ENCODE assay signal across 1 cellular context in the genomic region with DNA sequence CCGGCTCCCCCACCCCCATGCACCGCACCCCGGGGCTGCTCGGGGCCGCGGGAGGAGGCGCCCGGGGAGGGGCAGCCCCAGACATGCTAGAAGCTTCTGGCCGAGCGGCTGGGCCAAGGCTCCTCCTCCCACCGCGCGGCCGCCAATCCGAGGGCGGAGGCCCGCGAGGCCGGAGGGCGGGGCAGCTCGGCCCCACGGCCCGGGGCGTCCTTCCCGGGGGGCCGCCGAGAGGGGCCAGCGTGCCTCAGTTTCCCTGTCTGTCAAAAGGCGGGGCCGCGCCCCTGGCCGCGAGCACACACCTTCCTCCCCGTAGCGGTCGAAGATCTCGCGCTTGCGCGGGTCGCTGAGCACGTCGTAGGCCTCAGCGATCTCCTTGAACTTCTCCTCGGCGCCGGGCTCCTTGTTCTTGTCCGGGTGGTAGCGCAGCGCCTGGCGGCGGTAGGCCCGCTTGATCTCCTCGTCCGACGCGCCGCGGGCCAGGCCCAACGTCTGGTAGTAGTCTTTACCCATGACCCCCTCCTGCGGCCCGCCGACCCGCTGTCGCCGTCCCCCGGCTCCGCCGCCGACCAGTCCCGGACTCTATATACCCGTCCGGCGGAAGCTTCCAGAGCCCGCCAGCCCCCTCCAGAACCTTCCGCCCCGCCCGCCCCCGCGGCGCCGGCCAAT.
TF ChIP-seq lines count a peak whose summit lies in the region.

A gene (minus strand): TSS at position 558 of the 666 bp plus-strand sequence. CDS start 48 bp downstream, at position 510.

TF ChIP-seq in K562, 482 proteins besides CTCF, POLR2A, EP300 and RAD21 (continued from another document and continues in another):
- TF ChIP-seq, protein P1, sequence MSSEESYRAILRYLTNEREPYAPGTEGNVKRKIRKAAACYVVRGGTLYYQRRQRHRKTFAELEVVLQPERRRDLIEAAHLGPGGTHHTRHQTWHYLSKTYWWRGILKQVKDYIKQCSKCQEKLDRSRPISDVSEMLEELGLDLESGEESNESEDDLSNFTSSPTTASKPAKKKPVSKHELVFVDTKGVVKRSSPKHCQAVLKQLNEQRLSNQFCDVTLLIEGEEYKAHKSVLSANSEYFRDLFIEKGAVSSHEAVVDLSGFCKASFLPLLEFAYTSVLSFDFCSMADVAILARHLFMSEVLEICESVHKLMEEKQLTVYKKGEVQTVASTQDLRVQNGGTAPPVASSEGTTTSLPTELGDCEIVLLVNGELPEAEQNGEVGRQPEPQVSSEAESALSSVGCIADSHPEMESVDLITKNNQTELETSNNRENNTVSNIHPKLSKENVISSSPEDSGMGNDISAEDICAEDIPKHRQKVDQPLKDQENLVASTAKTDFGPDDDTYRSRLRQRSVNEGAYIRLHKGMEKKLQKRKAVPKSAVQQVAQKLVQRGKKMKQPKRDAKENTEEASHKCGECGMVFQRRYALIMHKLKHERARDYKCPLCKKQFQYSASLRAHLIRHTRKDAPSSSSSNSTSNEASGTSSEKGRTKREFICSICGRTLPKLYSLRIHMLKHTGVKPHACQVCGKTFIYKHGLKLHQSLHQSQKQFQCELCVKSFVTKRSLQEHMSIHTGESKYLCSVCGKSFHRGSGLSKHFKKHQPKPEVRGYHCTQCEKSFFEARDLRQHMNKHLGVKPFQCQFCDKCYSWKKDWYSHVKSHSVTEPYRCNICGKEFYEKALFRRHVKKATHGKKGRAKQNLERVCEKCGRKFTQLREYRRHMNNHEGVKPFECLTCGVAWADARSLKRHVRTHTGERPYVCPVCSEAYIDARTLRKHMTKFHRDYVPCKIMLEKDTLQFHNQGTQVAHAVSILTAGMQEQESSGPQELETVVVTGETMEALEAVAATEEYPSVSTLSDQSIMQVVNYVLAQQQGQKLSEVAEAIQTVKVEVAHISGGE (CRISPR knock-in tag; IDR thresholded peaks at IDR 0.05): peak in 1 of 3 experiments; percentile 64; a peak in 4 of 6 replicates
- TF ChIP-seq ZNF583 (CRISPR knock-in tag; IDR thresholded peaks at IDR 0.05) (no peak), ADNP (tag; IDR thresholded peaks at IDR 0.05) (no peak), KAT2B (IDR thresholded peaks at IDR 0.05; ENCODE audit: low read depth, low read length) (no peak), RCOR1 (IDR thresholded peaks at IDR 0.05; ENCODE audit: borderline replicate concordance in 1 of 2, low read depth in 2 of 2, low read length in 2 of 2) (no peak), MEF2D (tag; conservative IDR thresholded peaks at IDR 0.05; ENCODE audit: low read depth) (no peak), E2F3 (CRISPR knock-in tag; IDR thresholded peaks at IDR 0.05) (no peak), FIP1L1 (IDR thresholded peaks at IDR 0.05; ENCODE audit: low read depth, low read length, poor library complexity, severe bottlenecking) (peak; percentile 99), MTF1 (CRISPR knock-in tag; IDR thresholded peaks at IDR 0.05; ENCODE audit: borderline replicate concordance) (no peak), ETV6 (IDR thresholded peaks at IDR 0.05; ENCODE audit: borderline replicate concordance in 1 of 2, low read depth in 2 of 2, low read length in 1 of 2) (no peak), ETV6 (CRISPR knock-in tag; IDR thresholded peaks at IDR 0.05; ENCODE audit: borderline replicate concordance) (no peak), ZNF76 (CRISPR knock-in tag; IDR thresholded peaks at IDR 0.05; ENCODE audit: borderline replicate concordance) (no peak), ZFP36 (IDR thresholded peaks at IDR 0.05; ENCODE audit: low read depth, low read length, partially characterized antibody) (peak; percentile 71), SP2 (IDR thresholded peaks at IDR 0.05; ENCODE audit: extremely low read depth, low read depth, low read length, poor library complexity, severe bottlenecking) (no peak), ETV1 (tag; conservative IDR thresholded peaks at IDR 0.05; ENCODE audit: low read depth) (0 out of 2 replicates have a peak, but pooled peaks have one; percentile 37), SMARCA5 (IDR thresholded peaks at IDR 0.05) (no peak), ARHGAP35 (IDR thresholded peaks at IDR 0.05; ENCODE audit: partially characterized antibody) (no peak), ZNF197 (CRISPR knock-in tag; IDR thresholded peaks at IDR 0.05; ENCODE audit: low read depth) (no peak), NR2F6 (CRISPR knock-in tag; IDR thresholded peaks at IDR 0.05) (no peak), GABPA (tag; conservative IDR thresholded peaks at IDR 0.05; ENCODE audit: low read depth) (no peak; the same call in 1 of the 2 replicates), ZNF121 (CRISPR knock-in tag; conservative IDR thresholded peaks at IDR 0.05) (no peak), ZNF764 (CRISPR knock-in tag; IDR thresholded peaks at IDR 0.05; ENCODE audit: low read depth) (no peak), KDM2B (CRISPR knock-in tag; IDR thresholded peaks at IDR 0.05) (0 out of 2 replicates have a peak, but pooled peaks have one; percentile 22), KAT8 (IDR thresholded peaks at IDR 0.05; ENCODE audit: low read depth) (no peak), LEF1 (IDR thresholded peaks at IDR 0.05) (no peak), TEAD4 (IDR thresholded peaks at IDR 0.05; ENCODE audit: low read length) (no peak), TEAD4 (CRISPR knock-in tag; IDR thresholded peaks at IDR 0.05; ENCODE audit: borderline replicate concordance) (no peak), TCF3 (CRISPR knock-in tag; IDR thresholded peaks at IDR 0.05) (no peak)
- TF ChIP-seq, protein P2, sequence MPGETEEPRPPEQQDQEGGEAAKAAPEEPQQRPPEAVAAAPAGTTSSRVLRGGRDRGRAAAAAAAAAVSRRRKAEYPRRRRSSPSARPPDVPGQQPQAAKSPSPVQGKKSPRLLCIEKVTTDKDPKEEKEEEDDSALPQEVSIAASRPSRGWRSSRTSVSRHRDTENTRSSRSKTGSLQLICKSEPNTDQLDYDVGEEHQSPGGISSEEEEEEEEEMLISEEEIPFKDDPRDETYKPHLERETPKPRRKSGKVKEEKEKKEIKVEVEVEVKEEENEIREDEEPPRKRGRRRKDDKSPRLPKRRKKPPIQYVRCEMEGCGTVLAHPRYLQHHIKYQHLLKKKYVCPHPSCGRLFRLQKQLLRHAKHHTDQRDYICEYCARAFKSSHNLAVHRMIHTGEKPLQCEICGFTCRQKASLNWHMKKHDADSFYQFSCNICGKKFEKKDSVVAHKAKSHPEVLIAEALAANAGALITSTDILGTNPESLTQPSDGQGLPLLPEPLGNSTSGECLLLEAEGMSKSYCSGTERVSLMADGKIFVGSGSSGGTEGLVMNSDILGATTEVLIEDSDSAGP (CRISPR knock-in tag; IDR thresholded peaks at IDR 0.05): no peak
- TF ChIP-seq, protein P3, sequence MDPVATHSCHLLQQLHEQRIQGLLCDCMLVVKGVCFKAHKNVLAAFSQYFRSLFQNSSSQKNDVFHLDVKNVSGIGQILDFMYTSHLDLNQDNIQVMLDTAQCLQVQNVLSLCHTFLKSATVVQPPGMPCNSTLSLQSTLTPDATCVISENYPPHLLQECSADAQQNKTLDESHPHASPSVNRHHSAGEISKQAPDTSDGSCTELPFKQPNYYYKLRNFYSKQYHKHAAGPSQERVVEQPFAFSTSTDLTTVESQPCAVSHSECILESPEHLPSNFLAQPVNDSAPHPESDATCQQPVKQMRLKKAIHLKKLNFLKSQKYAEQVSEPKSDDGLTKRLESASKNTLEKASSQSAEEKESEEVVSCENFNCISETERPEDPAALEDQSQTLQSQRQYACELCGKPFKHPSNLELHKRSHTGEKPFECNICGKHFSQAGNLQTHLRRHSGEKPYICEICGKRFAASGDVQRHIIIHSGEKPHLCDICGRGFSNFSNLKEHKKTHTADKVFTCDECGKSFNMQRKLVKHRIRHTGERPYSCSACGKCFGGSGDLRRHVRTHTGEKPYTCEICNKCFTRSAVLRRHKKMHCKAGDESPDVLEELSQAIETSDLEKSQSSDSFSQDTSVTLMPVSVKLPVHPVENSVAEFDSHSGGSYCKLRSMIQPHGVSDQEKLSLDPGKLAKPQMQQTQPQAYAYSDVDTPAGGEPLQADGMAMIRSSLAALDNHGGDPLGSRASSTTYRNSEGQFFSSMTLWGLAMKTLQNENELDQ (CRISPR knock-in tag; IDR thresholded peaks at IDR 0.05; ENCODE audit: borderline replicate concordance): no peak
- TF ChIP-seq, protein P4, sequence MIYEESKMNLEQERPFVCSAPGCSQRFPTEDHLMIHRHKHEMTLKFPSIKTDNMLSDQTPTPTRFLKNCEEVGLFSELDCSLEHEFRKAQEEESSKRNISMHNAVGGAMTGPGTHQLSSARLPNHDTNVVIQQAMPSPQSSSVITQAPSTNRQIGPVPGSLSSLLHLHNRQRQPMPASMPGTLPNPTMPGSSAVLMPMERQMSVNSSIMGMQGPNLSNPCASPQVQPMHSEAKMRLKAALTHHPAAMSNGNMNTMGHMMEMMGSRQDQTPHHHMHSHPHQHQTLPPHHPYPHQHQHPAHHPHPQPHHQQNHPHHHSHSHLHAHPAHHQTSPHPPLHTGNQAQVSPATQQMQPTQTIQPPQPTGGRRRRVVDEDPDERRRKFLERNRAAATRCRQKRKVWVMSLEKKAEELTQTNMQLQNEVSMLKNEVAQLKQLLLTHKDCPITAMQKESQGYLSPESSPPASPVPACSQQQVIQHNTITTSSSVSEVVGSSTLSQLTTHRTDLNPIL (CRISPR knock-in tag; IDR thresholded peaks at IDR 0.05): no peak
- TF ChIP-seq, protein P5, sequence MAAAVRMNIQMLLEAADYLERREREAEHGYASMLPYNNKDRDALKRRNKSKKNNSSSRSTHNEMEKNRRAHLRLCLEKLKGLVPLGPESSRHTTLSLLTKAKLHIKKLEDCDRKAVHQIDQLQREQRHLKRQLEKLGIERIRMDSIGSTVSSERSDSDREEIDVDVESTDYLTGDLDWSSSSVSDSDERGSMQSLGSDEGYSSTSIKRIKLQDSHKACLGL (CRISPR knock-in tag; IDR thresholded peaks at IDR 0.05; ENCODE audit: borderline replicate concordance, poor library complexity, severe bottlenecking): peak; percentile 16
- TF ChIP-seq, protein P6, sequence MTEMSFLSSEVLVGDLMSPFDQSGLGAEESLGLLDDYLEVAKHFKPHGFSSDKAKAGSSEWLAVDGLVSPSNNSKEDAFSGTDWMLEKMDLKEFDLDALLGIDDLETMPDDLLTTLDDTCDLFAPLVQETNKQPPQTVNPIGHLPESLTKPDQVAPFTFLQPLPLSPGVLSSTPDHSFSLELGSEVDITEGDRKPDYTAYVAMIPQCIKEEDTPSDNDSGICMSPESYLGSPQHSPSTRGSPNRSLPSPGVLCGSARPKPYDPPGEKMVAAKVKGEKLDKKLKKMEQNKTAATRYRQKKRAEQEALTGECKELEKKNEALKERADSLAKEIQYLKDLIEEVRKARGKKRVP (CRISPR knock-in tag; IDR thresholded peaks at IDR 0.05): no peak
- TF ChIP-seq, protein P7, sequence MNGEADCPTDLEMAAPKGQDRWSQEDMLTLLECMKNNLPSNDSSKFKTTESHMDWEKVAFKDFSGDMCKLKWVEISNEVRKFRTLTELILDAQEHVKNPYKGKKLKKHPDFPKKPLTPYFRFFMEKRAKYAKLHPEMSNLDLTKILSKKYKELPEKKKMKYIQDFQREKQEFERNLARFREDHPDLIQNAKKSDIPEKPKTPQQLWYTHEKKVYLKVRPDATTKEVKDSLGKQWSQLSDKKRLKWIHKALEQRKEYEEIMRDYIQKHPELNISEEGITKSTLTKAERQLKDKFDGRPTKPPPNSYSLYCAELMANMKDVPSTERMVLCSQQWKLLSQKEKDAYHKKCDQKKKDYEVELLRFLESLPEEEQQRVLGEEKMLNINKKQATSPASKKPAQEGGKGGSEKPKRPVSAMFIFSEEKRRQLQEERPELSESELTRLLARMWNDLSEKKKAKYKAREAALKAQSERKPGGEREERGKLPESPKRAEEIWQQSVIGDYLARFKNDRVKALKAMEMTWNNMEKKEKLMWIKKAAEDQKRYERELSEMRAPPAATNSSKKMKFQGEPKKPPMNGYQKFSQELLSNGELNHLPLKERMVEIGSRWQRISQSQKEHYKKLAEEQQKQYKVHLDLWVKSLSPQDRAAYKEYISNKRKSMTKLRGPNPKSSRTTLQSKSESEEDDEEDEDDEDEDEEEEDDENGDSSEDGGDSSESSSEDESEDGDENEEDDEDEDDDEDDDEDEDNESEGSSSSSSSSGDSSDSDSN (IDR thresholded peaks at IDR 0.05; ENCODE audit: borderline replicate concordance in 1 of 2, low read depth in 2 of 2, low read length in 2 of 2): peak; percentile 83 to 91; a peak in 2 of 4 replicates
- TF ChIP-seq, protein P8, sequence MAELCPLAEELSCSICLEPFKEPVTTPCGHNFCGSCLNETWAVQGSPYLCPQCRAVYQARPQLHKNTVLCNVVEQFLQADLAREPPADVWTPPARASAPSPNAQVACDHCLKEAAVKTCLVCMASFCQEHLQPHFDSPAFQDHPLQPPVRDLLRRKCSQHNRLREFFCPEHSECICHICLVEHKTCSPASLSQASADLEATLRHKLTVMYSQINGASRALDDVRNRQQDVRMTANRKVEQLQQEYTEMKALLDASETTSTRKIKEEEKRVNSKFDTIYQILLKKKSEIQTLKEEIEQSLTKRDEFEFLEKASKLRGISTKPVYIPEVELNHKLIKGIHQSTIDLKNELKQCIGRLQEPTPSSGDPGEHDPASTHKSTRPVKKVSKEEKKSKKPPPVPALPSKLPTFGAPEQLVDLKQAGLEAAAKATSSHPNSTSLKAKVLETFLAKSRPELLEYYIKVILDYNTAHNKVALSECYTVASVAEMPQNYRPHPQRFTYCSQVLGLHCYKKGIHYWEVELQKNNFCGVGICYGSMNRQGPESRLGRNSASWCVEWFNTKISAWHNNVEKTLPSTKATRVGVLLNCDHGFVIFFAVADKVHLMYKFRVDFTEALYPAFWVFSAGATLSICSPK (IDR thresholded peaks at IDR 0.05; ENCODE audit: borderline replicate concordance): no peak
- TF ChIP-seq, protein P9, sequence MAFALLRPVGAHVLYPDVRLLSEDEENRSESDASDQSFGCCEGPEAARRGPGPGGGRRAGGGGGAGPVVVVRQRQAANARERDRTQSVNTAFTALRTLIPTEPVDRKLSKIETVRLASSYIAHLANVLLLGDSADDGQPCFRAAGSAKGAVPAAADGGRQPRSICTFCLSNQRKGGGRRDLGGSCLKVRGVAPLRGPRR (CRISPR knock-in tag; IDR thresholded peaks at IDR 0.05): no peak
- TF ChIP-seq, protein P10, sequence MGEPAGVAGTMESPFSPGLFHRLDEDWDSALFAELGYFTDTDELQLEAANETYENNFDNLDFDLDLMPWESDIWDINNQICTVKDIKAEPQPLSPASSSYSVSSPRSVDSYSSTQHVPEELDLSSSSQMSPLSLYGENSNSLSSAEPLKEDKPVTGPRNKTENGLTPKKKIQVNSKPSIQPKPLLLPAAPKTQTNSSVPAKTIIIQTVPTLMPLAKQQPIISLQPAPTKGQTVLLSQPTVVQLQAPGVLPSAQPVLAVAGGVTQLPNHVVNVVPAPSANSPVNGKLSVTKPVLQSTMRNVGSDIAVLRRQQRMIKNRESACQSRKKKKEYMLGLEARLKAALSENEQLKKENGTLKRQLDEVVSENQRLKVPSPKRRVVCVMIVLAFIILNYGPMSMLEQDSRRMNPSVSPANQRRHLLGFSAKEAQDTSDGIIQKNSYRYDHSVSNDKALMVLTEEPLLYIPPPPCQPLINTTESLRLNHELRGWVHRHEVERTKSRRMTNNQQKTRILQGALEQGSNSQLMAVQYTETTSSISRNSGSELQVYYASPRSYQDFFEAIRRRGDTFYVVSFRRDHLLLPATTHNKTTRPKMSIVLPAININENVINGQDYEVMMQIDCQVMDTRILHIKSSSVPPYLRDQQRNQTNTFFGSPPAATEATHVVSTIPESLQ (CRISPR knock-in tag; IDR thresholded peaks at IDR 0.05): peak; percentile 60
